In genomic region chr15:78034495-78035191, GRCh38 we compare ENCODE assay signal across 9 cellular contexts. TPM values are rescaled to one million over a fixed set of nuclear protein-coding genes. Genes with fewer than 3 reads are reported as not detected.
DNase-seq lines count a peak whose midpoint lies in the region; ATAC-seq and TF ChIP-seq lines count a peak whose summit lies in the region.
"Had no signal": no experiment of that assay in that cellular context is flagged by ENCODE, and none has a peak within 500 bp of the region (broad histone marks: within the 10 kb centered on the region; RNA-seq: fewer than 3 reads in every experiment).

No MANE protein-coding gene starts in this region.

- H3K4me1 ChIP-seq in Loucy (ENCODE audit: insufficient read depth, low read length, poor library complexity, severe bottlenecking), result peaks cover 81% of the 10 kb centered on the region
- peaks cover 0 to 67% (median 23%) of the 10 kb centered on the region in 3 donors for H3K4me1 ChIP-seq in gastroesophageal sphincter
- no peaks in the 10 kb centered on the region for H3K4me1 ChIP-seq in A673 (ENCODE audit: insufficient read depth, low read length, poor library complexity, severe bottlenecking)

- H2AFZ ChIP-seq in Loucy (ENCODE audit: low read length), result no peak overlapping the region

- H3K27ac ChIP-seq in gastroesophageal sphincter (peak overlapping the region; percentile 31 to 75 (median 70)), A673 (ENCODE audit: low read depth, low read length, poor library complexity, severe bottlenecking) (no peak overlapping the region)

- no TSS peak for BruUV-seq in A673 (replicated peaks; lab: Mats Ljungman, UMichigan)

- H3K79me2 ChIP-seq in Loucy (ENCODE audit: insufficient read depth, low read length), result peaks cover 78% of the 10 kb centered on the region

- H3K9ac ChIP-seq in Loucy (ENCODE audit: low read depth, low read length, poor library complexity, severe bottlenecking), result peak overlapping the region; percentile 70

- 16 to 20% methylated on average over 7 to 13 of the region's 13 CpGs for WGBS in gastroesophageal sphincter (ENCODE audit: low coverage in 1 of 2), 2 donors

- peaks cover 9% of the 10 kb centered on the region for H3F3A ChIP-seq in Loucy (ENCODE audit: low read depth)

- peak; percentile 26 for DNase-seq in SIG-M5 treated with dmso at 0.1 percent for 504 hours (lab: John Stamatoyannopoulos, UW; ENCODE audit: unreplicated experiment)
- no peak for DNase-seq in SIG-M5 (lab: John Stamatoyannopoulos, UW)
- DNase-seq in activated CD8-positive, alpha-beta memory T cell treated with anti-CD3 and anti-CD28 coated beads, Interleukin-2, amount 50 U/mL, for 48 hours, result peak; percentile 87
- peak; percentile 76 to 81 for DNase-seq in stimulated activated CD4-positive, alpha-beta T cell treated with anti-CD3 and anti-CD28 coated beads, Interleukin-15, amount 100 ng/mL, for 48 hours (ENCODE audit: low read depth in 2 of 2)
- no peak for DNase-seq in A673 (ENCODE audit: low spot score)
- no peak for DNase-seq in NCI-H748 (lab: John Stamatoyannopoulos, UW; ENCODE audit: unreplicated experiment)

- TF ChIP-seq POLR2A in gastroesophageal sphincter (IDR thresholded peaks at IDR 0.05), result no peak

- CTCF ChIA-PET in A673 (lab: Charles Lee), result no interaction called here

- intact Hi-C loops in A673 (cut with micrococcal nuclease; ENCODE audit: unreplicated experiment), result no loop called here

- no peak for TF ChIP-seq EP300 in gastroesophageal sphincter (IDR thresholded peaks at IDR 0.05)

- H3K9me3 ChIP-seq in Loucy (ENCODE audit: insufficient read depth, low read depth, low read length) (no peaks in the 10 kb centered on the region), gastroesophageal sphincter (no peaks in the 10 kb centered on the region), A673 (ENCODE audit: low read depth, low read length, poor library complexity, severe bottlenecking) (no peaks in the 10 kb centered on the region)

- H4K20me1 ChIP-seq in Loucy (ENCODE audit: insufficient read depth, low read length, poor library complexity, severe bottlenecking), result no peaks in the 10 kb centered on the region

- H3K36me3 ChIP-seq in Loucy (ENCODE audit: insufficient read depth, low read length) (peaks cover 33% of the 10 kb centered on the region), gastroesophageal sphincter (peaks cover 0 to 14% of the 10 kb centered on the region in 2 donors), A673 (ENCODE audit: insufficient read depth, low read length, poor library complexity, severe bottlenecking) (no peaks in the 10 kb centered on the region)

- no peaks in the 10 kb centered on the region for H3K27me3 ChIP-seq in Loucy (ENCODE audit: insufficient read depth, low read length, poor library complexity, severe bottlenecking)
- no peaks in the 10 kb centered on the region for H3K27me3 ChIP-seq in gastroesophageal sphincter
- no peaks in the 10 kb centered on the region for H3K27me3 ChIP-seq in A673 (replicated peaks; ENCODE audit: insufficient read depth, low read depth, low read length, poor library complexity)

- POLR2A ChIA-PET in A673 (lab: Charles Lee; ENCODE audit: low non-redundant PET), result no interaction called here

- H3K9me2 ChIP-seq in Loucy (replicated peaks; ENCODE audit: low read depth, low read length), result no peaks in the 10 kb centered on the region

- H3K4me2 ChIP-seq in Loucy (ENCODE audit: low read depth, low read length, poor library complexity, severe bottlenecking), result peak overlapping the region; percentile 79

- TF ChIP-seq CTCF in Loucy (conservative IDR thresholded peaks at IDR 0.05; ENCODE audit: low read length) (no peak), gastroesophageal sphincter (IDR thresholded peaks at IDR 0.05) (no peak), A673 (conservative IDR thresholded peaks at IDR 0.05; ENCODE audit: low read depth, low read length) (no peak)

- peak; percentile 51 for ATAC-seq in gastroesophageal sphincter

- H3K4me3 ChIP-seq in Loucy (ENCODE audit: low read length, poor library complexity, severe bottlenecking), result peak overlapping the region; percentile 59
- no peak overlapping the region for H3K4me3 ChIP-seq in gastroesophageal sphincter
- H3K4me3 ChIP-seq in A673 (ENCODE audit: low read depth, low read length, poor library complexity, severe bottlenecking), result no peak overlapping the region

RNA-seq across cellular contexts. Expression of gene TBC1D2B, which starts 42.9 kb away (rescaled TPM):
- total RNA-seq in gastroesophageal sphincter, result 10 to 100 TPM; 36.9 to 51.7 (median 46.5) TPM
- 26.0 and 29.4 TPM in 2 replicates for total RNA-seq in A673 (2021)

RNA-seq across cellular contexts. Expression of gene SH2D7, which starts 57.7 kb away (rescaled TPM):
- total RNA-seq in gastroesophageal sphincter (not detected), A673 (2021) (not detected in 2 replicates)
- total RNA-seq: dermis microvascular lymphatic vessel endothelial cell had no signal

Comparison
In these comparisons a context has a peak if more than half of its experiments do, and no peak if none do; other contexts are left out.
1. DNase-seq: peak in SIG-M5 treated with dmso at 0.1 percent for 504 hours (single experiment), activated CD8-positive, alpha-beta memory T cell treated with anti-CD3 and anti-CD28 coated beads, Interleukin-2, amount 50 U/mL, for 48 hours (single experiment) and stimulated activated CD4-positive, alpha-beta T cell treated with anti-CD3 and anti-CD28 coated beads, Interleukin-15, amount 100 ng/mL, for 48 hours (2 of 2); none in SIG-M5 (single experiment), A673 (single experiment) and NCI-H748 (single experiment).